8 cellular contexts compared by ENCODE assay signal in genomic region chr20:49888341-49889244, GRCh38. TPM values are rescaled to one million over a fixed set of nuclear protein-coding genes. Genes with fewer than 3 reads are reported as not detected.
DNase-seq lines count a peak whose midpoint lies in the region; ATAC-seq and TF ChIP-seq lines count a peak whose summit lies in the region.

No MANE protein-coding gene starts in this region.

- H3K79me2 ChIP-seq in fibroblast of lung (ENCODE audit: control insufficient read depth, insufficient read depth, low read length): no peaks in the 10 kb centered on the region

- no peak overlapping the region for H3K18ac ChIP-seq in IMR-90 (ENCODE audit: low read depth, low read length)

- H2BK15ac ChIP-seq in IMR-90 (ENCODE audit: low read depth, low read length): no peak overlapping the region

- no peaks in the 10 kb centered on the region for H3K9me3 ChIP-seq in IMR-90 (ENCODE audit: control insufficient read depth, insufficient read depth, low read length)
- no peaks in the 10 kb centered on the region for H3K9me3 ChIP-seq in Peyer's patch
- no peaks in the 10 kb centered on the region for H3K9me3 ChIP-seq in fibroblast of lung (ENCODE audit: control insufficient read depth, insufficient read depth, low read depth, low read length)

- no peaks in the 10 kb centered on the region for H3K27me3 Mint-ChIP-seq in activated T-helper 1 cell treated with anti-CD3 and anti-CD28 coated beads, Interleukin-12 subunit alpha, Interleukin-12 subunit beta, Interleukin-2, Interleukin-4 antibody, amounts not matched to agents 30 ng/mL and 10 ng/mL and 1 ng/mL, durations not matched to agents 14 hours and 24 hours and 36 hours (ENCODE audit: insufficient read depth)
- no peaks in the 10 kb centered on the region for H3K27me3 Mint-ChIP-seq in neural crest cell (ENCODE audit: low read depth)

- H2BK120ac ChIP-seq in IMR-90 (ENCODE audit: low read depth, low read length): no peak overlapping the region

- dilution Hi-C loops in IMR-90 (cut with HindIII; ENCODE audit: low sequenced_read_pairs, unreplicated experiment): no loop called here

- no peak overlapping the region for H3K27ac ChIP-seq in IMR-90 (ENCODE audit: insufficient read depth, low read length)
- peak overlapping the region in 1 of 4 donors; percentile 14 for H3K27ac ChIP-seq in Peyer's patch
- H3K27ac ChIP-seq in fibroblast of lung (ENCODE audit: insufficient read depth, low read length): no peak overlapping the region
- peak overlapping the region; percentile 96 for H3K27ac ChIP-seq in temporal lobe (ENCODE audit: low read depth, low read length)

- BruUV-seq in IMR-90 (replicated peaks; lab: Mats Ljungman, UMichigan): TSS peak; percentile 12

- CTCF ChIA-PET in IMR-90 (lab: Yijun Ruan, JAX): interaction anchor here (0.5 to 1.1 kb wide), 2 partner anchors 12 to 90 kb away, joined by 3 to 4 read pairs; no protein-coding TSS in a partner anchor

- POLR2A ChIA-PET in IMR-90 (lab: Charles Lee; ENCODE audit: unreplicated experiment): interaction anchor here (1.0 kb wide), 1 partner anchor 347 kb away, joined by 3 read pairs; no protein-coding TSS in a partner anchor

- H2AK9ac ChIP-seq in IMR-90 (replicated peaks; ENCODE audit: low read depth, low read length, poor library complexity): no peak overlapping the region

- no peak overlapping the region for H2AK5ac ChIP-seq in IMR-90 (ENCODE audit: low read depth, low read length)

- H3K9me1 ChIP-seq in IMR-90 (ENCODE audit: insufficient read depth, low read length): no peaks in the 10 kb centered on the region

- no peak overlapping the region for H3K14ac ChIP-seq in IMR-90 (replicated peaks; ENCODE audit: low read depth, low read length)

- no peak overlapping the region for H3K4ac ChIP-seq in IMR-90 (ENCODE audit: low read depth, low read length)

- H4K91ac ChIP-seq in IMR-90 (ENCODE audit: insufficient read depth, low read depth, low read length): no peak overlapping the region

- H3K36me3 Mint-ChIP-seq in activated T-helper 1 cell treated with anti-CD3 and anti-CD28 coated beads, Interleukin-12 subunit alpha, Interleukin-12 subunit beta, Interleukin-2, Interleukin-4 antibody, amounts not matched to agents 30 ng/mL and 10 ng/mL and 1 ng/mL, durations not matched to agents 14 hours and 24 hours and 36 hours (ENCODE audit: low read depth): peaks cover 31% of the 10 kb centered on the region
- H3K36me3 Mint-ChIP-seq in neural crest cell (ENCODE audit: low read depth): peaks cover 4% of the 10 kb centered on the region

- H3K4me3 ChIP-seq in IMR-90 (ENCODE audit: insufficient read depth, low read depth, low read length): no peak overlapping the region
- H3K4me3 ChIP-seq in Peyer's patch: no peak overlapping the region
- H3K4me3 ChIP-seq in fibroblast of lung (replicated peaks in 1 of 4; ENCODE audit: control extremely low read depth in 1 of 4, insufficient read depth in 1 of 4, low read depth in 3 of 4, low read length in 4 of 4): no peak overlapping the region

- ATAC-seq in IMR-90 (ENCODE audit: low read depth) (peak; percentile 77), GM21529 (IDR thresholded peaks at IDR 0.05; ENCODE audit: unreplicated experiment) (no peak)

- no peak overlapping the region for H4K5ac ChIP-seq in IMR-90 (ENCODE audit: low read depth, low read length)

- intact Hi-C loops in IMR-90 (cut with micrococcal nuclease): loop anchor here (1.0 kb wide), 1 partner anchor 277 kb away; no protein-coding TSS in a partner anchor
- intact Hi-C loops in activated T-helper 1 cell treated with anti-CD3 and anti-CD28 coated beads, Interleukin-12 subunit alpha, Interleukin-12 subunit beta, Interleukin-2, Interleukin-4 antibody, amounts not matched to agents 30 ng/mL and 10 ng/mL and 1 ng/mL, durations not matched to agents 14 hours and 24 hours and 36 hours (cut with micrococcal nuclease): loop anchor here (1.0 kb wide), 2 partner anchors 183 to 277 kb away; no protein-coding TSS in a partner anchor

- H3K27ac Mint-ChIP-seq in activated T-helper 1 cell treated with anti-CD3 and anti-CD28 coated beads, Interleukin-12 subunit alpha, Interleukin-12 subunit beta, Interleukin-2, Interleukin-4 antibody, amounts not matched to agents 30 ng/mL and 10 ng/mL and 1 ng/mL, durations not matched to agents 14 hours and 24 hours and 36 hours: peak overlapping the region; percentile 40
- peak overlapping the region; percentile 31 for H3K27ac Mint-ChIP-seq in neural crest cell (ENCODE audit: unreplicated experiment)

- H2BK5ac ChIP-seq in IMR-90 (ENCODE audit: low read depth, low read length, poor library complexity, severe bottlenecking): no peak overlapping the region

- H3K27me3 ChIP-seq in IMR-90 (ENCODE audit: control insufficient read depth, insufficient read depth, low read length) (no peaks in the 10 kb centered on the region), Peyer's patch (no peaks in the 10 kb centered on the region), fibroblast of lung (ENCODE audit: control insufficient read depth, insufficient read depth, low read length) (no peaks in the 10 kb centered on the region)

- no peaks in the 10 kb centered on the region for H3K9me3 Mint-ChIP-seq in activated T-helper 1 cell treated with anti-CD3 and anti-CD28 coated beads, Interleukin-12 subunit alpha, Interleukin-12 subunit beta, Interleukin-2, Interleukin-4 antibody, amounts not matched to agents 30 ng/mL and 10 ng/mL and 1 ng/mL, durations not matched to agents 14 hours and 24 hours and 36 hours
- H3K9me3 Mint-ChIP-seq in neural crest cell: no peaks in the 10 kb centered on the region

- H3K4me2 ChIP-seq in IMR-90 (ENCODE audit: low read depth, low read length) (no peak overlapping the region), fibroblast of lung (ENCODE audit: extremely low read depth, insufficient read depth, low read length) (no peak overlapping the region)

- H3K4me1 Mint-ChIP-seq in activated T-helper 1 cell treated with anti-CD3 and anti-CD28 coated beads, Interleukin-12 subunit alpha, Interleukin-12 subunit beta, Interleukin-2, Interleukin-4 antibody, amounts not matched to agents 30 ng/mL and 10 ng/mL and 1 ng/mL, durations not matched to agents 14 hours and 24 hours and 36 hours (ENCODE audit: low read depth): peaks cover 22% of the 10 kb centered on the region
- peaks cover 67% of the 10 kb centered on the region for H3K4me1 Mint-ChIP-seq in neural crest cell

- DNase-seq in COLO668 (lab: John Stamatoyannopoulos, UW; ENCODE audit: unreplicated experiment) (peak; percentile 57), IMR-90 (peak; percentile 56), Peyer's patch (peak in 2 of 3 donors; percentile 42 to 69), fibroblast of lung (ENCODE audit: low read depth in 2 of 2) (peak; percentile 49 to 66), neural crest cell (ENCODE audit: low read depth, low spot score) (peak; percentile 81)
- DNase-seq in activated T-helper 1 cell treated with anti-CD3 and anti-CD28 coated beads, Interleukin-12 subunit alpha, Interleukin-12 subunit beta, Interleukin-2, Interleukin-4 antibody, amounts not matched to agents 30 ng/mL and 10 ng/mL and 1 ng/mL, durations not matched to agents 14 hours and 24 hours and 36 hours (ENCODE audit: low spot score): peak; percentile 17

- in situ Hi-C loops in IMR-90 (cut with MboI; ENCODE audit: low sequenced_read_pairs): no loop called here

- H4K20me1 ChIP-seq in IMR-90 (ENCODE audit: insufficient read depth, low read length): 0 out of 2 replicates have a peak, but pooled peaks cover 9% of the 10 kb centered on the region
- H4K20me1 ChIP-seq in fibroblast of lung (ENCODE audit: control insufficient read depth, extremely low read depth, insufficient read depth, low read length): no peaks in the 10 kb centered on the region

- H3K9ac ChIP-seq in IMR-90 (ENCODE audit: low read depth, low read length) (no peak overlapping the region), fibroblast of lung (ENCODE audit: insufficient read depth, low read length) (no peak overlapping the region)

- H3K4me3 Mint-ChIP-seq in activated T-helper 1 cell treated with anti-CD3 and anti-CD28 coated beads, Interleukin-12 subunit alpha, Interleukin-12 subunit beta, Interleukin-2, Interleukin-4 antibody, amounts not matched to agents 30 ng/mL and 10 ng/mL and 1 ng/mL, durations not matched to agents 14 hours and 24 hours and 36 hours: no peak overlapping the region
- peak overlapping the region; percentile 35 for H3K4me3 Mint-ChIP-seq in neural crest cell

- no peak overlapping the region for H4K8ac ChIP-seq in IMR-90 (ENCODE audit: low read depth in 2 of 2, low read length in 2 of 2)

- no peak overlapping the region for H2AFZ ChIP-seq in IMR-90 (replicated peaks; ENCODE audit: low read length, poor library complexity)
- no peak overlapping the region for H2AFZ ChIP-seq in fibroblast of lung (ENCODE audit: low read length)

- TF ChIP-seq RAD21 in IMR-90 (IDR thresholded peaks at IDR 0.05; ENCODE audit: low read length): peak; percentile 79

- peak; percentile 83 for TF ChIP-seq CTCF in IMR-90 (conservative IDR thresholded peaks at IDR 0.05; ENCODE audit: low read depth, low read length)
- peak; percentile 47 to 72 (median 65) for TF ChIP-seq CTCF in Peyer's patch (IDR thresholded peaks at IDR 0.05)
- peak; percentile 72 to 86 for TF ChIP-seq CTCF in fibroblast of lung (conservative IDR thresholded peaks at IDR 0.05 in 1 of 2, IDR thresholded peaks at IDR 0.05 in 1 of 2; ENCODE audit: low read depth in 1 of 2, low read length in 2 of 2)
- TF ChIP-seq CTCF in neural crest cell (conservative IDR thresholded peaks at IDR 0.05): peak; percentile 94

- TF ChIP-seq POLR2A in IMR-90 (IDR thresholded peaks at IDR 0.05; ENCODE audit: low read depth, low read length) (no peak), Peyer's patch (IDR thresholded peaks at IDR 0.05) (no peak)

- H3K79me1 ChIP-seq in IMR-90 (ENCODE audit: low read depth in 1 of 2, low read length in 2 of 2): no peaks in the 10 kb centered on the region; a peak in 1 of 4 replicates

- no peak overlapping the region for H3K56ac ChIP-seq in IMR-90 (ENCODE audit: extremely low read depth, insufficient read depth, low read length)

- no peak overlapping the region for H3K23ac ChIP-seq in IMR-90 (ENCODE audit: low read depth, low read length)

- peaks cover 21% of the 10 kb centered on the region for H3K36me3 ChIP-seq in IMR-90 (ENCODE audit: control insufficient read depth, insufficient read depth, low read length)
- peaks cover 0 to 46% (median 0%) of the 10 kb centered on the region in 3 donors for H3K36me3 ChIP-seq in Peyer's patch
- H3K36me3 ChIP-seq in fibroblast of lung (ENCODE audit: control insufficient read depth, insufficient read depth, low read length): peaks cover 10% of the 10 kb centered on the region

- WGBS in IMR-90 (ENCODE audit: extremely low coverage in 2 of 2, insufficient read length in 1 of 2), 2 experiments: 25% methylated on average over 5 of the region's 18 CpGs; no CpG with 5 or more reads in 1 of the 2 experiments

- H3K4me1 ChIP-seq in IMR-90 (ENCODE audit: control insufficient read depth, insufficient read depth, low read length): peaks cover 26% of the 10 kb centered on the region
- H3K4me1 ChIP-seq in Peyer's patch: peaks cover 0 to 46% (median 0%) of the 10 kb centered on the region in 4 donors
- peaks cover 13% of the 10 kb centered on the region for H3K4me1 ChIP-seq in fibroblast of lung (ENCODE audit: control insufficient read depth, extremely low read depth, insufficient read depth, low read length)

- no peak overlapping the region for H2BK20ac ChIP-seq in IMR-90 (ENCODE audit: low read depth, low read length)

RNA-seq across cellular contexts. Expression of gene SPATA2, which starts 26.7 kb away (rescaled TPM):
- 1.3 and 1.4 TPM in 2 replicates for total RNA-seq in IMR-90 (2012; rRNA removed)
- polyA plus RNA-seq in IMR-90 (2012; rRNA removed): 4.4 and 4.5 TPM in 2 replicates
- polyA plus RNA-seq in IMR-90 (2012; cell fraction: cytosol; rRNA removed): 3.5 and 5.8 TPM in 2 replicates
- polyA plus RNA-seq in IMR-90 (2012; cell fraction: nucleus; rRNA removed; ENCODE audit: low replicate concordance): 5.9 and 9.4 TPM in 2 replicates
- 10 to 100 TPM in 3 of 4 donors, 1 to 10 TPM in 1; 4.1 to 19.8 (median 14.0) TPM for total RNA-seq in Peyer's patch
- total RNA-seq in activated T-helper 1 cell treated with anti-CD3 and anti-CD28 coated beads, Interleukin-12 subunit alpha, Interleukin-12 subunit beta, Interleukin-2, Interleukin-4 antibody, amounts not matched to agents 30 ng/mL and 10 ng/mL and 1 ng/mL, durations not matched to agents 14 hours and 24 hours and 36 hours: 9.7 and 10.4 TPM in 2 replicates
- total RNA-seq in fibroblast of lung: 1.0 and 2.0 TPM in 2 replicates
- 3.6 and 4.2 TPM in 2 replicates for polyA plus RNA-seq in fibroblast of lung
- 4.6 and 4.9 TPM in 2 replicates for polyA plus RNA-seq in fibroblast of lung (2012)
- polyA minus RNA-seq in fibroblast of lung (ENCODE audit: low replicate concordance): 4.6 and 5.1 TPM in 2 replicates
- total RNA-seq in neural crest cell: 10.3 and 10.5 TPM in 2 replicates
- 4.2 TPM for total RNA-seq in temporal lobe

RNA-seq across cellular contexts. Expression of gene RNF114, which starts 47.6 kb away (rescaled TPM):
- total RNA-seq in IMR-90 (2012; rRNA removed) (44.6 and 49.7 TPM in 2 replicates), Peyer's patch (100 to 1,000 TPM; 205 to 275 (median 259) TPM), fibroblast of lung (50.3 and 65.2 TPM in 2 replicates), neural crest cell (53.0 and 59.0 TPM in 2 replicates), temporal lobe (25.6 TPM)
- polyA plus RNA-seq in IMR-90 (2012; rRNA removed) (55.0 and 62.3 TPM in 2 replicates), fibroblast of lung (70.2 and 93.9 TPM in 2 replicates)
- polyA plus RNA-seq in IMR-90 (2012; cell fraction: cytosol; rRNA removed): 122 and 166 TPM in 2 replicates
- 88.0 and 111 TPM in 2 replicates for polyA plus RNA-seq in IMR-90 (2012; cell fraction: nucleus; rRNA removed; ENCODE audit: low replicate concordance)
- total RNA-seq in activated T-helper 1 cell treated with anti-CD3 and anti-CD28 coated beads, Interleukin-12 subunit alpha, Interleukin-12 subunit beta, Interleukin-2, Interleukin-4 antibody, amounts not matched to agents 30 ng/mL and 10 ng/mL and 1 ng/mL, durations not matched to agents 14 hours and 24 hours and 36 hours: 58.7 and 60.3 TPM in 2 replicates
- 57.8 and 75.8 TPM in 2 replicates for polyA plus RNA-seq in fibroblast of lung (2012)
- polyA minus RNA-seq in fibroblast of lung (ENCODE audit: low replicate concordance): 53.6 and 77.4 TPM in 2 replicates

Comparison
In these comparisons a context has a peak if more than half of its experiments do, and no peak if none do; other contexts are left out.
1. DNase-seq: peak in every context shown above with its lines; median percentile 81 in neural crest cell; 58 in fibroblast of lung; 57 in COLO668; 56 in IMR-90; 56 in Peyer's patch; 17 in activated T-helper 1 cell treated with anti-CD3 and anti-CD28 coated beads, Interleukin-12 subunit alpha, Interleukin-12 subunit beta, Interleukin-2, Interleukin-4 antibody, amounts not matched to agents 30 ng/mL and 10 ng/mL and 1 ng/mL, durations not matched to agents 14 hours and 24 hours and 36 hours.